ENCODE assay signal across 9 cellular contexts in genomic region chr2:33457588-33458247, GRCh38. TPM values are rescaled to one million over a fixed set of nuclear protein-coding genes. Genes with fewer than 3 reads are reported as not detected.
DNase-seq lines count a peak whose midpoint lies in the region; ATAC-seq and TF ChIP-seq lines count a peak whose summit lies in the region.
"Had no signal": no experiment of that assay in that cellular context is flagged by ENCODE, and none has a peak within 500 bp of the region (broad histone marks: within the 10 kb centered on the region; RNA-seq: fewer than 3 reads in every experiment).

No MANE protein-coding gene starts in this region.

- peaks cover 0 to 13% of the 10 kb centered on the region in 2 donors for H3K9me3 ChIP-seq in right atrium auricular region
- H3K9me3 ChIP-seq in tibial nerve = peaks cover 0 to 7% (median 0%) of the 10 kb centered on the region in 4 donors
- no peaks in the 10 kb centered on the region for H3K9me3 ChIP-seq in GM23248 (ENCODE audit: low read depth)

- H3K36me3 ChIP-seq in right atrium auricular region (no peaks in the 10 kb centered on the region), tibial nerve (no peaks in the 10 kb centered on the region), GM23248 (ENCODE audit: low read depth) (no peaks in the 10 kb centered on the region)
- H3K36me3 ChIP-seq: ascending aorta had no signal

- H3K4me2 ChIP-seq in GM23248 (ENCODE audit: unreplicated experiment) = no peak overlapping the region

- H3K9ac ChIP-seq in GM23248 = no peak overlapping the region

- H3F3A ChIP-seq in GM23248 (ENCODE audit: insufficient read depth) = no peaks in the 10 kb centered on the region

- H3K4me1 ChIP-seq in right atrium auricular region = peaks cover 0 to 12% of the 10 kb centered on the region in 2 donors
- no peaks in the 10 kb centered on the region for H3K4me1 ChIP-seq in tibial nerve
- H3K4me1 ChIP-seq in GM23248 (ENCODE audit: insufficient read depth) = no peaks in the 10 kb centered on the region

- DNase-seq in NCI-H187 (lab: John Stamatoyannopoulos, UW) (peak; percentile 13 to 23), right atrium auricular region (ENCODE audit: low spot score) (no peak), tibial nerve (ENCODE audit: low spot score in 2 of 2) (no peak), GM23248 (no peak)
- DNase-seq in stimulated activated CD4-positive, alpha-beta T cell treated with anti-CD3 and anti-CD28 coated beads, Interleukin-4, amount 100 ng/mL, for 4 hours = no peak

- H2AFZ ChIP-seq in GM23248 = no peak overlapping the region

- H3K27me3 ChIP-seq in right atrium auricular region = no peaks in the 10 kb centered on the region
- H3K27me3 ChIP-seq in tibial nerve = no peaks in the 10 kb centered on the region
- H3K27me3 ChIP-seq in GM23248 (replicated peaks; ENCODE audit: insufficient read depth) = no peaks in the 10 kb centered on the region
- H3K27me3 ChIP-seq: ascending aorta had no signal

- H3K4me3 ChIP-seq in right atrium auricular region (peak overlapping the region; percentile 33 to 38), tibial nerve (no peak overlapping the region), GM23248 (no peak overlapping the region)
- H3K4me3 ChIP-seq: ascending aorta had no signal

- no peaks in the 10 kb centered on the region for H3K79me2 ChIP-seq in GM23248 (ENCODE audit: insufficient read depth)

- no peak for TF ChIP-seq POLR2A in tibial nerve (IDR thresholded peaks at IDR 0.05)

- ATAC-seq in GM18502 (IDR thresholded peaks at IDR 0.05; ENCODE audit: poor library complexity, unreplicated experiment) (peak; percentile 94), HG02588 (IDR thresholded peaks at IDR 0.05; ENCODE audit: unreplicated experiment) (peak; percentile 84), HG03439 (IDR thresholded peaks at IDR 0.05; ENCODE audit: unreplicated experiment) (no peak)

- in situ Hi-C loops in GM23248 (cut with MboI) = no loop called here

- no peaks in the 10 kb centered on the region for H4K20me1 ChIP-seq in GM23248 (ENCODE audit: insufficient read depth)

- peak in 1 of 2 donors; percentile 20 for TF ChIP-seq EP300 in tibial nerve (IDR thresholded peaks at IDR 0.05)

- WGBS in tibial nerve, 2 donors = 47 to 49% methylated on average over 8 of the region's 8 CpGs
- WGBS in GM23248 (ENCODE audit: low coverage in 1 of 2, low lambda C conversion rate in 2 of 2, missing lambda C conversion rate in 2 of 2), 2 experiments = 64 to 70% methylated on average over 8 of the region's 8 CpGs

- H3K27ac ChIP-seq in right atrium auricular region (peak overlapping the region; percentile 74 to 81), tibial nerve (no peak overlapping the region), GM23248 (no peak overlapping the region)

- no peaks in the 10 kb centered on the region for H3K9me2 ChIP-seq in GM23248 (ENCODE audit: insufficient read depth)

- TF ChIP-seq CTCF in right atrium auricular region (IDR thresholded peaks at IDR 0.05) = no peak
- TF ChIP-seq CTCF in tibial nerve (IDR thresholded peaks at IDR 0.05) = no peak

RNA-seq across cellular contexts. Expression of gene RASGRP3, which starts 18.7 kb away (rescaled TPM):
- total RNA-seq in right atrium auricular region (10 to 100 TPM; 50.0 to 56.3 TPM), tibial nerve (1 to 10 TPM; 2.4 to 5.4 (median 3.9) TPM)
- total RNA-seq in GM23248 (2014; rRNA removed; shearing (Covaris generic)) = 0.22 TPM in 1 of 2 replicates, not detected in the other
- 0.18 and 0.23 TPM in 2 replicates for polyA plus RNA-seq in GM23248 (2016; fragmentation: Nextera tagmentation; extraction: Ambion mirVana)

Comparison
In these comparisons a context has a peak if more than half of its experiments do, and no peak if none do; other contexts are left out.
1. DNase-seq: peak in NCI-H187 (2 of 2); none in right atrium auricular region (single experiment), stimulated activated CD4-positive, alpha-beta T cell treated with anti-CD3 and anti-CD28 coated beads, Interleukin-4, amount 100 ng/mL, for 4 hours (0 of 2), tibial nerve (0 of 2) and GM23248 (single experiment).
2. H3K27ac ChIP-seq: peak in right atrium auricular region (2 of 2); none in tibial nerve (0 of 4) and GM23248 (single experiment).
3. H3K4me3 ChIP-seq: peak in right atrium auricular region (2 of 2); none in tibial nerve (0 of 4) and GM23248 (single experiment).
4. RNA of gene RASGRP3, which starts 18.7 kb away (total RNA-seq): 50.0 to 56.3 TPM in right atrium auricular region; 2.4 to 5.4 TPM in tibial nerve and 0.22 TPM in GM23248; every median in the first group is over 4 times any median in the second.